In genomic region chr7:100035865-100036264, GRCh38 we compare ENCODE assay signal across 1 cellular context.
TF ChIP-seq lines count a peak whose summit lies in the region.

No MANE protein-coding gene starts in this region.

TF ChIP-seq in SK-N-SH treated with all-trans-retinoic acid at 6 μM for 48 hours, 23 proteins besides CTCF, POLR2A, EP300 and RAD21 (continued from another document):
- no peak for TF ChIP-seq CSRNP3 (CRISPR knock-in tag; IDR thresholded peaks at IDR 0.05)
